ENCODE assay signal across 12 cellular contexts in genomic region chrX:20029728-20030127, GRCh38. TPM values are rescaled to one million over a fixed set of nuclear protein-coding genes. Genes with fewer than 3 reads are reported as not detected.
DNase-seq lines count a peak whose midpoint lies in the region; ATAC-seq and TF ChIP-seq lines count a peak whose summit lies in the region.
"Had no signal": no experiment of that assay in that cellular context is flagged by ENCODE, and none has a peak within 500 bp of the region (broad histone marks: within the 10 kb centered on the region; RNA-seq: fewer than 3 reads in every experiment).

No MANE protein-coding gene starts in this region.

- H3K27me3 ChIP-seq in DND-41 (ENCODE audit: insufficient read depth, low read length, poor library complexity) = no peaks in the 10 kb centered on the region
- H3K27me3 ChIP-seq in liver (ENCODE audit: control insufficient read depth in 4 of 4, insufficient read depth in 4 of 4, low read length in 3 of 4) = no peaks in the 10 kb centered on the region
- H3K27me3 ChIP-seq: sigmoid colon, uterus had no signal

- TF ChIP-seq CTCF in DND-41 (IDR thresholded peaks at IDR 0.05; ENCODE audit: borderline replicate concordance, extremely low read depth, low read length, poor library complexity, severe bottlenecking) (no peak), liver (IDR thresholded peaks at IDR 0.05; ENCODE audit: low read depth, low read length, missing input control) (no peak)

- H3K9ac ChIP-seq in DND-41 (ENCODE audit: low read depth, low read length) (no peak overlapping the region), liver (ENCODE audit: low read depth in 1 of 2, low read length in 2 of 2) (no peak overlapping the region)

- H3K9me3 ChIP-seq in DND-41 (ENCODE audit: insufficient read depth, low read length, severe bottlenecking) (no peaks in the 10 kb centered on the region), liver (ENCODE audit: control insufficient read depth in 4 of 4, low read length in 3 of 4) (no peaks in the 10 kb centered on the region)
- H3K9me3 ChIP-seq: sigmoid colon, uterus had no signal

- no peaks in the 10 kb centered on the region for H3K79me2 ChIP-seq in DND-41 (ENCODE audit: insufficient read depth, low read length)

- H3K4me3 ChIP-seq in DND-41 (ENCODE audit: low read depth in 1 of 2, low read length in 2 of 2) = no peak overlapping the region
- H3K4me3 ChIP-seq in liver (ENCODE audit: low read depth in 1 of 3, low read length in 3 of 3) = no peak overlapping the region
- H3K4me3 ChIP-seq: sigmoid colon, uterus had no signal

- no peak overlapping the region for H2AFZ ChIP-seq in DND-41 (ENCODE audit: low read depth, low read length)

- 7% methylated on average over 2 of the region's 2 CpGs for WGBS in liver

- H3K4me1 ChIP-seq in DND-41 (ENCODE audit: insufficient read depth, low read length) (peaks cover 56% of the 10 kb centered on the region), liver (ENCODE audit: control insufficient read depth in 4 of 4, insufficient read depth in 4 of 4, low read length in 3 of 4) (peaks cover 0 to 3% (median 0%) of the 10 kb centered on the region in 4 donors)
- H3K4me1 ChIP-seq: sigmoid colon, uterus had no signal

- no peaks in the 10 kb centered on the region for H3K36me3 ChIP-seq in DND-41 (ENCODE audit: insufficient read depth, low read length)
- H3K36me3 ChIP-seq in liver (ENCODE audit: control insufficient read depth in 4 of 4, insufficient read depth in 3 of 4, low read depth in 1 of 4, low read length in 3 of 4) = no peaks in the 10 kb centered on the region
- H3K36me3 ChIP-seq: sigmoid colon, uterus had no signal

- DNase-seq in DND-41 (peak; percentile 44), SW480 (ENCODE audit: low spot score) (peak; percentile 78), OCI-M2 (lab: John Stamatoyannopoulos, UW; ENCODE audit: unreplicated experiment) (no peak), nucleus accumbens (lab: John Stamatoyannopoulos, UW) (no peak), hippocampal formation (lab: John Stamatoyannopoulos, UW) (no peak)
- no peak for DNase-seq in stimulated activated CD4-positive, alpha-beta T cell treated with anti-CD3 and anti-CD28 coated beads, Interleukin-15, amount 100 ng/mL, for 24 hours
- DNase-seq: NCI-H1417, sigmoid colon, T1000, uterus had no signal

- H3K27ac ChIP-seq in DND-41 (ENCODE audit: low read length) (peak overlapping the region; percentile 73), liver (ENCODE audit: low read depth in 1 of 2, low read length in 2 of 2) (no peak overlapping the region)
- H3K27ac ChIP-seq: sigmoid colon, uterus had no signal

- peak overlapping the region; percentile 15; the same call in 1 of the 2 replicates for H3K4me2 ChIP-seq in DND-41 (ENCODE audit: insufficient read depth, low read length)

- no peak for TF ChIP-seq RAD21 in liver (IDR thresholded peaks at IDR 0.05)

- ATAC-seq in DND-41 (ENCODE audit: insufficient read depth, low read depth) (peak; percentile 56), HG02943 (IDR thresholded peaks at IDR 0.05; ENCODE audit: low read depth, unreplicated experiment) (peak; percentile 79)

- H4K20me1 ChIP-seq in DND-41 (ENCODE audit: insufficient read depth, low read length) = no peaks in the 10 kb centered on the region

TF ChIP-seq in liver, 16 proteins besides CTCF, POLR2A, EP300 and RAD21:
- TF ChIP-seq NR2F2 (IDR thresholded peaks at IDR 0.05) = no peak
- peak in 1 of 2 donors; percentile 9 for TF ChIP-seq RXRA (IDR thresholded peaks at IDR 0.05)
- peak in 1 of 2 donors; percentile 24 for TF ChIP-seq JUND (IDR thresholded peaks at IDR 0.05)
- no peak for TF ChIP-seq TAF1 (conservative IDR thresholded peaks at IDR 0.05)
- peak; percentile 12 for TF ChIP-seq REST (IDR thresholded peaks at IDR 0.05)
- TF ChIP-seq GABPA (IDR thresholded peaks at IDR 0.05 in 1 of 2, conservative IDR thresholded peaks at IDR 0.05 in 1 of 2) = no peak
- TF ChIP-seq FOXA1 (IDR thresholded peaks at IDR 0.05) = no peak
- TF ChIP-seq FOXA2 (IDR thresholded peaks at IDR 0.05) = no peak
- TF ChIP-seq ZBTB33 (IDR thresholded peaks at IDR 0.05) = no peak
- TF ChIP-seq HNF4A (conservative IDR thresholded peaks at IDR 0.05) = peak; percentile 88
- no peak for TF ChIP-seq EGR1 (IDR thresholded peaks at IDR 0.05; ENCODE audit: low read depth in 2 of 2)
- TF ChIP-seq HNF4G (IDR thresholded peaks at IDR 0.05) = peak; percentile 77
- TF ChIP-seq MAX (IDR thresholded peaks at IDR 0.05) = peak; percentile 26
- peak; percentile 71 for TF ChIP-seq SP1 (IDR thresholded peaks at IDR 0.05)
- no peak for TF ChIP-seq YY1 (IDR thresholded peaks at IDR 0.05)
- no peak for TF ChIP-seq ATF3 (IDR thresholded peaks at IDR 0.05)

RNA-seq across cellular contexts. Expression of gene BCLAF3, which starts 38.9 kb away (rescaled TPM):
- total RNA-seq in liver = 1 to 10 TPM; 2.1 to 3.2 TPM
- polyA plus RNA-seq in liver = under 1 TPM; 0.76 to 0.81 TPM

Comparison
In these comparisons a context has a peak if more than half of its experiments do, and no peak if none do; other contexts are left out.
1. DNase-seq: peak in DND-41 (single experiment) and SW480 (single experiment); none in OCI-M2 (single experiment), nucleus accumbens (0 of 56), hippocampal formation (0 of 2) and stimulated activated CD4-positive, alpha-beta T cell treated with anti-CD3 and anti-CD28 coated beads, Interleukin-15, amount 100 ng/mL, for 24 hours (single experiment).